18 cellular contexts compared by ENCODE assay signal in genomic region chr13:44308352-44308751, GRCh38.
"Had no signal": no experiment of that assay in that cellular context is flagged by ENCODE, and none has a peak within 500 bp of the region (broad histone marks: within the 10 kb centered on the region; RNA-seq: fewer than 3 reads in every experiment).

No MANE protein-coding gene starts in this region.

- H3K36me3 Mint-ChIP-seq: naive thymus-derived CD8-positive, alpha-beta T cell had no signal

- DNase-seq: activated naive CD4-positive, alpha-beta T cell; activated naive CD8-positive, alpha-beta T cell treated with anti-CD3 and anti-CD28 coated beads, Interleukin-2, amount 50 U/mL, for 24 hours; aorta; cerebellar nuclear complex; effector memory CD8-positive, alpha-beta T cell; heart right ventricle; left colon; naive thymus-derived CD8-positive, alpha-beta T cell; nucleus accumbens; posterior cingulate gyrus; right cardiac atrium; stimulated activated CD4-positive, alpha-beta T cell treated with anti-CD3 and anti-CD28 coated beads, Interleukin-4, amount 100 ng/mL, for 24 hours; stimulated activated naive CD4-positive, alpha-beta T cell; upper lobe of left lung had no signal

- H3K27me3 ChIP-seq: heart right ventricle, upper lobe of left lung had no signal

- H3K4me3 Mint-ChIP-seq: activated naive CD8-positive, alpha-beta T cell treated with anti-CD3 and anti-CD28 coated beads, Interleukin-2, amount 50 U/mL, for 24 hours; effector memory CD8-positive, alpha-beta T cell; naive thymus-derived CD8-positive, alpha-beta T cell had no signal

- H3K27ac Mint-ChIP-seq: activated naive CD8-positive, alpha-beta T cell treated with anti-CD3 and anti-CD28 coated beads, Interleukin-2, amount 50 U/mL, for 24 hours; effector memory CD8-positive, alpha-beta T cell had no signal

- H3K4me3 ChIP-seq: heart right ventricle, lung, upper lobe of left lung had no signal

- FAIRE-seq: frontal cortex, small intestine had no signal

- H3K9me3 ChIP-seq: heart right ventricle, upper lobe of left lung had no signal

- ATAC-seq: activated CD4-positive, CD25-positive, alpha-beta regulatory T cell treated with anti-CD3 and anti-CD28 coated beads, Interleukin-2, amount 50 U/mL, for 24 hours; activated naive CD8-positive, alpha-beta T cell treated with anti-CD3 and anti-CD28 coated beads, Interleukin-2, amount 50 U/mL, for 24 hours; effector memory CD8-positive, alpha-beta T cell; heart right ventricle; naive thymus-derived CD8-positive, alpha-beta T cell had no signal

- H3K9me3 Mint-ChIP-seq: activated naive CD8-positive, alpha-beta T cell treated with anti-CD3 and anti-CD28 coated beads, Interleukin-2, amount 50 U/mL, for 24 hours; effector memory CD8-positive, alpha-beta T cell; naive thymus-derived CD8-positive, alpha-beta T cell had no signal

- H3K36me3 ChIP-seq: heart right ventricle, upper lobe of left lung had no signal
